ENCODE assay signal across 1 cellular context in the genomic region with DNA sequence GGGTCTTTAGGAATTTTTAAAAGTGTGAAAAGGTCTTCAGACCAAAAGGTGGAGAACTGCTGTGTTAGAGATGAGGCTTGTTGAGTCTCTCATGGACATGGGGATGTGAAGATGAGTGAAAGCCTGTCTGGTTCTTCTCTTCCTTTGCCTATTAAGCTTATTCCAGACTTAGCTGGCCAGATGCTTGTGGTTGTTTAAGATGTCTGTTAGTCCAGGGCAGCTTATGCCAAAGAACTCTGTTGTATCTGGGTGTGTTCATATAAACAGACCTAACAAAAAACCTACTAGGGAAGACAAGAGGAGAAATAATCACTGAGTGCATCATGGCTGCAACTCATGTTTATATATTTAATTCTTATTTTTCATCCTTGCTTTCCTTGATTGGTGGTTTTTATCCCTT.
TF ChIP-seq lines count a peak whose summit lies in the region.

No MANE protein-coding gene starts in this region.

TF ChIP-seq in HepG2, 621 proteins besides CTCF, POLR2A, EP300 and RAD21 (continued from another document):
- TF ChIP-seq, protein P1, sequence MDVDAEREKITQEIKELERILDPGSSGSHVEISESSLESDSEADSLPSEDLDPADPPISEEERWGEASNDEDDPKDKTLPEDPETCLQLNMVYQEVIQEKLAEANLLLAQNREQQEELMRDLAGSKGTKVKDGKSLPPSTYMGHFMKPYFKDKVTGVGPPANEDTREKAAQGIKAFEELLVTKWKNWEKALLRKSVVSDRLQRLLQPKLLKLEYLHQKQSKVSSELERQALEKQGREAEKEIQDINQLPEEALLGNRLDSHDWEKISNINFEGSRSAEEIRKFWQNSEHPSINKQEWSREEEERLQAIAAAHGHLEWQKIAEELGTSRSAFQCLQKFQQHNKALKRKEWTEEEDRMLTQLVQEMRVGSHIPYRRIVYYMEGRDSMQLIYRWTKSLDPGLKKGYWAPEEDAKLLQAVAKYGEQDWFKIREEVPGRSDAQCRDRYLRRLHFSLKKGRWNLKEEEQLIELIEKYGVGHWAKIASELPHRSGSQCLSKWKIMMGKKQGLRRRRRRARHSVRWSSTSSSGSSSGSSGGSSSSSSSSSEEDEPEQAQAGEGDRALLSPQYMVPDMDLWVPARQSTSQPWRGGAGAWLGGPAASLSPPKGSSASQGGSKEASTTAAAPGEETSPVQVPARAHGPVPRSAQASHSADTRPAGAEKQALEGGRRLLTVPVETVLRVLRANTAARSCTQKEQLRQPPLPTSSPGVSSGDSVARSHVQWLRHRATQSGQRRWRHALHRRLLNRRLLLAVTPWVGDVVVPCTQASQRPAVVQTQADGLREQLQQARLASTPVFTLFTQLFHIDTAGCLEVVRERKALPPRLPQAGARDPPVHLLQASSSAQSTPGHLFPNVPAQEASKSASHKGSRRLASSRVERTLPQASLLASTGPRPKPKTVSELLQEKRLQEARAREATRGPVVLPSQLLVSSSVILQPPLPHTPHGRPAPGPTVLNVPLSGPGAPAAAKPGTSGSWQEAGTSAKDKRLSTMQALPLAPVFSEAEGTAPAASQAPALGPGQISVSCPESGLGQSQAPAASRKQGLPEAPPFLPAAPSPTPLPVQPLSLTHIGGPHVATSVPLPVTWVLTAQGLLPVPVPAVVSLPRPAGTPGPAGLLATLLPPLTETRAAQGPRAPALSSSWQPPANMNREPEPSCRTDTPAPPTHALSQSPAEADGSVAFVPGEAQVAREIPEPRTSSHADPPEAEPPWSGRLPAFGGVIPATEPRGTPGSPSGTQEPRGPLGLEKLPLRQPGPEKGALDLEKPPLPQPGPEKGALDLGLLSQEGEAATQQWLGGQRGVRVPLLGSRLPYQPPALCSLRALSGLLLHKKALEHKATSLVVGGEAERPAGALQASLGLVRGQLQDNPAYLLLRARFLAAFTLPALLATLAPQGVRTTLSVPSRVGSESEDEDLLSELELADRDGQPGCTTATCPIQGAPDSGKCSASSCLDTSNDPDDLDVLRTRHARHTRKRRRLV (CRISPR knock-in tag; IDR thresholded peaks at IDR 0.05) = no peak
- TF ChIP-seq MZF1 (CRISPR knock-in tag; IDR thresholded peaks at IDR 0.05; ENCODE audit: borderline replicate concordance) (no peak), NFE2 (CRISPR knock-in tag; IDR thresholded peaks at IDR 0.05) (no peak), RFX3 (CRISPR knock-in tag; IDR thresholded peaks at IDR 0.05) (no peak), BRCA1 (CRISPR knock-in tag; IDR thresholded peaks at IDR 0.05) (no peak), ZNF101 (CRISPR knock-in tag; IDR thresholded peaks at IDR 0.05; ENCODE audit: borderline replicate concordance, low read depth) (no peak), NFIC (IDR thresholded peaks at IDR 0.05; ENCODE audit: low read length) (no peak), AHDC1 (CRISPR knock-in tag; IDR thresholded peaks at IDR 0.05; ENCODE audit: borderline replicate concordance) (no peak), EED (CRISPR knock-in tag; IDR thresholded peaks at IDR 0.05) (no peak), DDIT3 (CRISPR knock-in tag; IDR thresholded peaks at IDR 0.05) (no peak), ATRX (CRISPR knock-in tag; IDR thresholded peaks at IDR 0.05; ENCODE audit: borderline replicate concordance) (no peak), TARDBP (CRISPR knock-in tag; IDR thresholded peaks at IDR 0.05) (no peak), KAT8 (CRISPR knock-in tag; IDR thresholded peaks at IDR 0.05) (no peak), MED1 (CRISPR knock-in tag; IDR thresholded peaks at IDR 0.05) (no peak)
